8 cellular contexts compared by ENCODE assay signal in genomic region chr17:75034236-75034908, GRCh38. TPM values are rescaled to one million over a fixed set of nuclear protein-coding genes. Genes with fewer than 3 reads are reported as not detected.
A peak's percentile ranks its signal among the peaks of the same experiment; 100 is the strongest.
DNase-seq lines count a peak whose midpoint lies in the region; ATAC-seq and TF ChIP-seq lines count a peak whose summit lies in the region.

No MANE protein-coding gene starts in this region.

- POLR2A ChIA-PET in OCI-LY7 (lab: Charles Lee) = interaction anchor here (0.9 kb wide), 1 partner anchor 21 kb away, joined by 4 read pairs; the partner anchor contains the start of gene MRPL58

- DNase-seq in CD1c-positive myeloid dendritic cell (ENCODE audit: extremely low spot score) = peak; percentile 69
- DNase-seq in HuH-7 (ENCODE audit: low spot score) = peak; percentile 62
- peak; percentile 74 for DNase-seq in OCI-LY7 (ENCODE audit: low spot score)
- peak; percentile 92 for DNase-seq in activated T-cell treated with anti-CD3 and anti-CD28 coated beads for 48 hours (ENCODE audit: low read depth)
- no peak for DNase-seq in epithelial cell of proximal tubule (ENCODE audit: low read depth)
- peak; percentile 91 for DNase-seq in mucosa of gallbladder (ENCODE audit: low spot score)
- DNase-seq in stimulated activated CD8-positive, alpha-beta memory T cell treated with anti-CD3 and anti-CD28 coated beads, Interleukin-2, amount 100 ng/mL, for 48 hours (ENCODE audit: low read depth in 2 of 2) = peak; percentile 89 to 90

- H3K9me2 ChIP-seq in OCI-LY7 (ENCODE audit: insufficient read depth, low read length) = no peaks in the 10 kb centered on the region

- no peaks in the 10 kb centered on the region for H4K20me1 ChIP-seq in OCI-LY7 (ENCODE audit: insufficient read depth, low read length)

- no peak for TF ChIP-seq CTCF in OCI-LY7 (conservative IDR thresholded peaks at IDR 0.05; ENCODE audit: low read length)
- TF ChIP-seq CTCF in epithelial cell of proximal tubule (conservative IDR thresholded peaks at IDR 0.05; ENCODE audit: low read depth, low read length) = peak; percentile 41

- CTCF ChIA-PET in OCI-LY7 (lab: Charles Lee; ENCODE audit: unreplicated experiment) = no interaction called here

- peaks cover 13% of the 10 kb centered on the region for H3K4me1 ChIP-seq in OCI-LY7 (ENCODE audit: insufficient read depth, low read length, poor library complexity, severe bottlenecking)

- no peak overlapping the region for H3K27ac ChIP-seq in OCI-LY7 (ENCODE audit: low read depth, low read length, poor library complexity, severe bottlenecking)

- BruUV-seq in OCI-LY7 (replicated peaks; lab: Mats Ljungman, UMichigan) = no TSS peak

- no peak overlapping the region; the same call in 1 of the 2 replicates for H2AFZ ChIP-seq in OCI-LY7 (ENCODE audit: low read length)

- 0 out of 2 replicates have a peak, but pooled peaks cover 6% of the 10 kb centered on the region for H3K9me3 ChIP-seq in OCI-LY7 (ENCODE audit: low read length)

- intact Hi-C loops in OCI-LY7 (cut with micrococcal nuclease; ENCODE audit: unreplicated experiment) = no loop called here

- ATAC-seq in GM21381 (IDR thresholded peaks at IDR 0.05; ENCODE audit: unreplicated experiment) = peak; percentile 61

- H3K4me2 ChIP-seq in OCI-LY7 (ENCODE audit: low read length) = peak overlapping the region; percentile 58

- H3K4me3 ChIP-seq in OCI-LY7 (ENCODE audit: low read depth, low read length, poor library complexity, severe bottlenecking) (peak overlapping the region; percentile 56), epithelial cell of proximal tubule (ENCODE audit: low read depth, low read length) (peak overlapping the region; percentile 91)

- no peaks in the 10 kb centered on the region for H3K79me2 ChIP-seq in OCI-LY7 (ENCODE audit: insufficient read depth, low read depth, low read length)

- peaks cover 13% of the 10 kb centered on the region for H3K36me3 ChIP-seq in OCI-LY7 (ENCODE audit: insufficient read depth, low read length)

RNA-seq across cellular contexts. Expression of gene ATP5PD, which starts 12.4 kb away (rescaled TPM):
- total RNA-seq in OCI-LY7 (2014; rRNA removed; shearing (Covaris generic)) = 293 and 301 TPM in 2 replicates
- total RNA-seq in OCI-LY7 (2022) (314 and 317 TPM in 2 replicates), epithelial cell of proximal tubule (232 and 360 TPM in 2 replicates), mucosa of gallbladder (226 TPM)

RNA-seq across cellular contexts. Expression of gene KCTD2, which starts 12.7 kb away (rescaled TPM):
- total RNA-seq in OCI-LY7 (2014; rRNA removed; shearing (Covaris generic)) = 26.0 and 29.8 TPM in 2 replicates
- total RNA-seq in OCI-LY7 (2022) = 21.0 and 26.3 TPM in 2 replicates
- 15.8 and 19.2 TPM in 2 replicates for total RNA-seq in epithelial cell of proximal tubule
- 28.3 TPM for total RNA-seq in mucosa of gallbladder

RNA-seq across cellular contexts. Expression of gene MRPL58, which starts 21.9 kb away (rescaled TPM):
- total RNA-seq in OCI-LY7 (2014; rRNA removed; shearing (Covaris generic)) = 79.8 and 84.2 TPM in 2 replicates
- total RNA-seq in OCI-LY7 (2022) (70.7 and 75.3 TPM in 2 replicates), epithelial cell of proximal tubule (52.2 and 113 TPM in 2 replicates), mucosa of gallbladder (16.7 TPM)

RNA-seq across cellular contexts. Expression of gene CDR2L, which starts 46.9 kb away (rescaled TPM):
- total RNA-seq in OCI-LY7 (2014; rRNA removed; shearing (Covaris generic)) = 0.10 and 0.79 TPM in 2 replicates
- total RNA-seq in OCI-LY7 (2022) (0.49 and 0.74 TPM in 2 replicates), epithelial cell of proximal tubule (38.9 and 64.4 TPM in 2 replicates), mucosa of gallbladder (83.8 TPM)

RNA-seq across cellular contexts. Expression of gene SLC16A5, which starts 53.4 kb away (rescaled TPM):
- not detected in 2 replicates for total RNA-seq in OCI-LY7 (2014; rRNA removed; shearing (Covaris generic))
- total RNA-seq in OCI-LY7 (2022) (not detected in 2 replicates), epithelial cell of proximal tubule (15.1 and 15.9 TPM in 2 replicates), mucosa of gallbladder (19.9 TPM)
